Comparison of ENCODE assay signal across 13 cellular contexts in the genomic region with DNA sequence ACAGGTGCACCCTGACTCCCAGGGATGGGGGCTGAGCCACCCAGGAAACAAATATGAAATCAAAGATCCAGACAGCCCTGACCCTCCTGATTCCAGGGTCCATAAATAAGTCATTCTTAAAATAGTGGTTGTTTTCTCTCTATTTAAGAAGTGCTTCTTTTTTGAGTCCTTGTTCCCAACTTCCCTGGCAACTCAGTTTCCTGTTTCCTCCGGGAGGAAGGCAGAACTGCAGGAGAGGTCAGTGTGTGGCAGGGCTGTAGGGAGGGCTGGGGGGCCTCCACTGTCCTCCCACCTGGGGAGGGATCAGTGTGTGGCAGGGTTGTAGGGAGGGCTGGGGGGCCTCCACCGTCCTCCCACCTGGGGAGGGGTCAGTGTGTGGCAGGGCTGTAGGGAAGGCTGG.
A peak's percentile ranks its signal among the peaks of the same experiment; 100 is the strongest.
DNase-seq lines count a peak whose midpoint lies in the region; ATAC-seq, FAIRE-seq and TF ChIP-seq lines count a peak whose summit lies in the region.
"Had no signal": no experiment of that assay in that cellular context is flagged by ENCODE, and none has a peak within 500 bp of the region (broad histone marks: within the 10 kb centered on the region; RNA-seq: fewer than 3 reads in every experiment).

No MANE protein-coding gene starts in this region.

- TF ChIP-seq EP300 in HepG2 (IDR thresholded peaks at IDR 0.05; ENCODE audit: low read depth in 2 of 2, low read length in 2 of 2) (no peak), HepG2 (CRISPR knock-in tag; IDR thresholded peaks at IDR 0.05; ENCODE audit: borderline replicate concordance) (no peak)

- H3K27ac ChIP-seq in liver (ENCODE audit: low read depth in 1 of 2, low read length in 2 of 2), result no peak overlapping the region
- no peak overlapping the region for H3K27ac ChIP-seq in HepG2 (ENCODE audit: extremely low read length, insufficient read depth, low read length)

- CTCF ChIA-PET in HepG2 (lab: Yijun Ruan, JAX; ENCODE audit: low intra/inter-chr PET ratio, low total read pairs), result no interaction called here

- no peaks in the 10 kb centered on the region for H4K20me1 ChIP-seq in HepG2 (ENCODE audit: insufficient read depth, low read length)

- peaks cover 0 to 2% (median 0%) of the 10 kb centered on the region in 4 donors for H3K36me3 ChIP-seq in liver (ENCODE audit: control insufficient read depth in 4 of 4, insufficient read depth in 3 of 4, low read depth in 1 of 4, low read length in 3 of 4)
- peaks cover 0 to 5% of the 10 kb centered on the region in 2 experiments; a peak in 2 of 5 replicates for H3K36me3 ChIP-seq in HepG2 (replicated peaks in 1 of 2; ENCODE audit: control insufficient read depth in 1 of 2, insufficient read depth in 2 of 2, low read length in 2 of 2)
- H3K36me3 ChIP-seq: transverse colon had no signal

- BruUV-seq in HepG2 (replicated peaks; lab: Mats Ljungman, UMichigan), result no TSS peak

- FAIRE-seq in HepG2 (lab: Jason Lieb, UNC) (no peak), GM12892 (lab: Jason Lieb, UNC) (no peak)

- no peak overlapping the region for H2AFZ ChIP-seq in HepG2 (ENCODE audit: low read length)

- DNase-seq in HepG2 (ENCODE audit: low spot score) (no peak), mesothelial cell of epicardium (ENCODE audit: low spot score in 2 of 2, unreplicated experiment in 2 of 2) (no peak), HuH-7.5 (ENCODE audit: low spot score) (no peak), GM12892 (ENCODE audit: insufficient read length) (no peak)
- DNase-seq in activated naive CD8-positive, alpha-beta T cell treated with anti-CD3 and anti-CD28 coated beads for 36 hours, result no peak
- DNase-seq: AML-193; effector memory CD4-positive, alpha-beta T cell; IMR-90; NCI-H1105; transverse colon had no signal

- no peak overlapping the region for H3K4me2 ChIP-seq in HepG2 (ENCODE audit: low read depth, low read length)

- intact Hi-C loops in HepG2 (cut with micrococcal nuclease; ENCODE audit: unreplicated experiment), result no loop called here

- H3K4me1 ChIP-seq in liver (ENCODE audit: control insufficient read depth in 4 of 4, insufficient read depth in 4 of 4, low read length in 3 of 4), result peaks cover 0 to 5% (median 1%) of the 10 kb centered on the region in 4 donors
- peaks cover 30% of the 10 kb centered on the region for H3K4me1 ChIP-seq in HepG2 (ENCODE audit: insufficient read depth, low read length)

- H3K4me3 ChIP-seq in liver (ENCODE audit: low read depth in 1 of 3, low read length in 3 of 3) (no peak overlapping the region), HepG2 (replicated peaks in 1 of 3; ENCODE audit: insufficient read depth in 1 of 3, low read depth in 2 of 3, low read length in 3 of 3) (no peak overlapping the region)
- H3K4me3 ChIP-seq: transverse colon had no signal

- H3K9me3 ChIP-seq in liver (ENCODE audit: control insufficient read depth in 4 of 4, low read length in 3 of 4) (no peaks in the 10 kb centered on the region), HepG2 (ENCODE audit: low read length) (no peaks in the 10 kb centered on the region)
- H3K9me3 ChIP-seq: transverse colon had no signal

- H3K27me3 ChIP-seq in liver (ENCODE audit: control insufficient read depth in 4 of 4, insufficient read depth in 4 of 4, low read length in 3 of 4) (no peaks in the 10 kb centered on the region), HepG2 (ENCODE audit: control insufficient read depth in 1 of 2, insufficient read depth in 2 of 2, low read length in 2 of 2) (no peaks in the 10 kb centered on the region)
- H3K27me3 ChIP-seq: transverse colon had no signal

- H3K27me3 Mint-ChIP-seq in activated naive CD8-positive, alpha-beta T cell treated with anti-CD3 and anti-CD28 coated beads for 36 hours, result no peaks in the 10 kb centered on the region
- no peaks in the 10 kb centered on the region for H3K27me3 Mint-ChIP-seq in mesothelial cell of epicardium (ENCODE audit: low read depth)

- 72% methylated on average over 2 of the region's 2 CpGs for WGBS in liver
- 69% methylated on average over 1 of the region's 2 CpGs for WGBS in HepG2 (ENCODE audit: low lambda C conversion rate)

- peaks cover 13% of the 10 kb centered on the region for H3K9me3 Mint-ChIP-seq in activated naive CD8-positive, alpha-beta T cell treated with anti-CD3 and anti-CD28 coated beads for 36 hours
- no peaks in the 10 kb centered on the region for H3K9me3 Mint-ChIP-seq in mesothelial cell of epicardium

- H3K4me3 Mint-ChIP-seq in activated naive CD8-positive, alpha-beta T cell treated with anti-CD3 and anti-CD28 coated beads for 36 hours, result peak overlapping the region; percentile 82
- H3K4me3 Mint-ChIP-seq in mesothelial cell of epicardium, result no peak overlapping the region

- no peak overlapping the region for H3K9ac ChIP-seq in liver (ENCODE audit: low read depth in 1 of 2, low read length in 2 of 2)
- no peak overlapping the region for H3K9ac ChIP-seq in HepG2 (ENCODE audit: insufficient read depth, low read depth, low read length)

- H3K36me3 Mint-ChIP-seq in activated naive CD8-positive, alpha-beta T cell treated with anti-CD3 and anti-CD28 coated beads for 36 hours, result peaks cover 74% of the 10 kb centered on the region
- peaks cover 7% of the 10 kb centered on the region for H3K36me3 Mint-ChIP-seq in mesothelial cell of epicardium

- TF ChIP-seq CTCF in liver (IDR thresholded peaks at IDR 0.05; ENCODE audit: low read depth, low read length, missing input control), result no peak
- TF ChIP-seq CTCF in HepG2 (CRISPR knock-in tag; IDR thresholded peaks at IDR 0.05), result no peak
- TF ChIP-seq CTCF in mesothelial cell of epicardium (IDR thresholded peaks at IDR 0.05; ENCODE audit: unreplicated experiment), result no peak

- TF ChIP-seq RAD21 in liver (IDR thresholded peaks at IDR 0.05) (no peak), HepG2 (CRISPR knock-in tag; IDR thresholded peaks at IDR 0.05) (no peak)

- peak overlapping the region; percentile 96 for H3K27ac Mint-ChIP-seq in activated naive CD8-positive, alpha-beta T cell treated with anti-CD3 and anti-CD28 coated beads for 36 hours
- peak overlapping the region; percentile 89 for H3K27ac Mint-ChIP-seq in mesothelial cell of epicardium

- H3K4me1 Mint-ChIP-seq in activated naive CD8-positive, alpha-beta T cell treated with anti-CD3 and anti-CD28 coated beads for 36 hours, result peaks cover 76% of the 10 kb centered on the region
- H3K4me1 Mint-ChIP-seq in mesothelial cell of epicardium, result peaks cover 16% of the 10 kb centered on the region

- POLR2A ChIA-PET in HepG2 (lab: Yijun Ruan, JAX), result no interaction called here

- H3K79me2 ChIP-seq in HepG2 (ENCODE audit: insufficient read depth, low read length), result no peaks in the 10 kb centered on the region

- ATAC-seq in HepG2 (no peak), HG03565 (IDR thresholded peaks at IDR 0.05; ENCODE audit: unreplicated experiment) (no peak), HG03354 (IDR thresholded peaks at IDR 0.05; ENCODE audit: poor library complexity, severe bottlenecking, unreplicated experiment) (no peak)

- TF ChIP-seq POLR2A in HepG2 (IDR thresholded peaks at IDR 0.05; ENCODE audit: insufficient read depth in 1 of 2, low read depth in 2 of 2, low read length in 2 of 2), result no peak
- TF ChIP-seq POLR2A in GM12892 (IDR thresholded peaks at IDR 0.05; ENCODE audit: low read depth, low read length), result no peak

- in situ Hi-C loops in HepG2 (cut with HindIII; ENCODE audit: extremely low pct_ligation_motif_present, low pct_unique_long_range_greater_than_20kb), result no loop called here

TF ChIP-seq in liver, 16 proteins besides CTCF, POLR2A, EP300 and RAD21:
- TF ChIP-seq NR2F2 (IDR thresholded peaks at IDR 0.05), result peak; percentile 50
- TF ChIP-seq, protein P1, sequence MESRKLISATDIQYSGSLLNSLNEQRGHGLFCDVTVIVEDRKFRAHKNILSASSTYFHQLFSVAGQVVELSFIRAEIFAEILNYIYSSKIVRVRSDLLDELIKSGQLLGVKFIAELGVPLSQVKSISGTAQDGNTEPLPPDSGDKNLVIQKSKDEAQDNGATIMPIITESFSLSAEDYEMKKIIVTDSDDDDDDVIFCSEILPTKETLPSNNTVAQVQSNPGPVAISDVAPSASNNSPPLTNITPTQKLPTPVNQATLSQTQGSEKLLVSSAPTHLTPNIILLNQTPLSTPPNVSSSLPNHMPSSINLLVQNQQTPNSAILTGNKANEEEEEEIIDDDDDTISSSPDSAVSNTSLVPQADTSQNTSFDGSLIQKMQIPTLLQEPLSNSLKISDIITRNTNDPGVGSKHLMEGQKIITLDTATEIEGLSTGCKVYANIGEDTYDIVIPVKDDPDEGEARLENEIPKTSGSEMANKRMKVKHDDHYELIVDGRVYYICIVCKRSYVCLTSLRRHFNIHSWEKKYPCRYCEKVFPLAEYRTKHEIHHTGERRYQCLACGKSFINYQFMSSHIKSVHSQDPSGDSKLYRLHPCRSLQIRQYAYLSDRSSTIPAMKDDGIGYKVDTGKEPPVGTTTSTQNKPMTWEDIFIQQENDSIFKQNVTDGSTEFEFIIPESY (IDR thresholded peaks at IDR 0.05), result no peak

TF ChIP-seq in HepG2, 621 proteins besides CTCF, POLR2A, EP300 and RAD21 (continues in another document):
- TF ChIP-seq ZNF674 (CRISPR knock-in tag; IDR thresholded peaks at IDR 0.05; ENCODE audit: low read depth) (no peak), ATM (IDR thresholded peaks at IDR 0.05; ENCODE audit: borderline replicate concordance) (no peak), CC2D1A (CRISPR knock-in tag; IDR thresholded peaks at IDR 0.05) (no peak), YEATS4 (CRISPR knock-in tag; IDR thresholded peaks at IDR 0.05; ENCODE audit: borderline replicate concordance) (no peak), ZFP36L1 (CRISPR knock-in tag; IDR thresholded peaks at IDR 0.05) (no peak), ZNF17 (CRISPR knock-in tag; IDR thresholded peaks at IDR 0.05) (no peak), SNAPC2 (CRISPR knock-in tag; IDR thresholded peaks at IDR 0.05) (no peak)
- TF ChIP-seq, protein P2, sequence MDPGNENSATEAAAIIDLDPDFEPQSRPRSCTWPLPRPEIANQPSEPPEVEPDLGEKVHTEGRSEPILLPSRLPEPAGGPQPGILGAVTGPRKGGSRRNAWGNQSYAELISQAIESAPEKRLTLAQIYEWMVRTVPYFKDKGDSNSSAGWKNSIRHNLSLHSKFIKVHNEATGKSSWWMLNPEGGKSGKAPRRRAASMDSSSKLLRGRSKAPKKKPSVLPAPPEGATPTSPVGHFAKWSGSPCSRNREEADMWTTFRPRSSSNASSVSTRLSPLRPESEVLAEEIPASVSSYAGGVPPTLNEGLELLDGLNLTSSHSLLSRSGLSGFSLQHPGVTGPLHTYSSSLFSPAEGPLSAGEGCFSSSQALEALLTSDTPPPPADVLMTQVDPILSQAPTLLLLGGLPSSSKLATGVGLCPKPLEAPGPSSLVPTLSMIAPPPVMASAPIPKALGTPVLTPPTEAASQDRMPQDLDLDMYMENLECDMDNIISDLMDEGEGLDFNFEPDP (CRISPR knock-in tag; conservative IDR thresholded peaks at IDR 0.05), result no peak
- TF ChIP-seq, protein P3, sequence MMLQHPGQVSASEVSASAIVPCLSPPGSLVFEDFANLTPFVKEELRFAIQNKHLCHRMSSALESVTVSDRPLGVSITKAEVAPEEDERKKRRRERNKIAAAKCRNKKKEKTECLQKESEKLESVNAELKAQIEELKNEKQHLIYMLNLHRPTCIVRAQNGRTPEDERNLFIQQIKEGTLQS (CRISPR knock-in tag; IDR thresholded peaks at IDR 0.05), result no peak
